18 cellular contexts compared by ENCODE assay signal in genomic region chr21:34875830-34876229, GRCh38.
DNase-seq lines count a peak whose midpoint lies in the region; ATAC-seq, FAIRE-seq and TF ChIP-seq lines count a peak whose summit lies in the region.
"Had no signal": no experiment of that assay in that cellular context is flagged by ENCODE, and none has a peak within 500 bp of the region (broad histone marks: within the 10 kb centered on the region; RNA-seq: fewer than 3 reads in every experiment).

No MANE protein-coding gene starts in this region.

- ATAC-seq in GM21367 (IDR thresholded peaks at IDR 0.05; ENCODE audit: unreplicated experiment) (no peak), heart left ventricle (no peak)

- H3K4me3 Mint-ChIP-seq in astrocyte (ENCODE audit: unreplicated experiment): no peak overlapping the region
- no peak overlapping the region for H3K4me3 Mint-ChIP-seq in mesothelial cell of epicardium
- no peak overlapping the region for H3K4me3 Mint-ChIP-seq in activated CD4-positive, alpha-beta T cell treated with anti-CD3 and anti-CD28 coated beads, Interleukin-2, amount 10 ng/mL, durations not matched to agents 24 days and 14 days
- H3K4me3 Mint-ChIP-seq: activated naive CD8-positive, alpha-beta T cell treated with anti-CD3 and anti-CD28 coated beads for 36 hours; neural crest cell had no signal

- DNase-seq in GM23248 (no peak), astrocyte (ENCODE audit: low read depth) (no peak), mesothelial cell of epicardium (ENCODE audit: low spot score in 2 of 2, unreplicated experiment in 2 of 2) (no peak), activated gamma-delta T cell treated with Interleukin-2 at 50 U/mL for 16 hours (no peak), heart left ventricle (no peak)
- DNase-seq in activated CD4-positive, alpha-beta T cell treated with anti-CD3 and anti-CD28 coated beads, Interleukin-2, amount 10 ng/mL, durations not matched to agents 24 days and 14 days: no peak
- DNase-seq: activated naive CD8-positive, alpha-beta T cell treated with anti-CD3 and anti-CD28 coated beads for 36 hours; activated T-cell treated with anti-CD3 and anti-CD28 coated beads for 4 hours; COR-L47; GOT3; NCI-H1105; NCI-H524 treated with DMSO at 0.1 percent for 48 hours; stimulated activated CD4-positive, alpha-beta T cell treated with anti-CD3 and anti-CD28 coated beads, Interleukin-4, amount 100 ng/mL, for 4 hours had no signal

- H3K27ac Mint-ChIP-seq in astrocyte (ENCODE audit: unreplicated experiment): peak overlapping the region; percentile 21
- H3K27ac Mint-ChIP-seq in mesothelial cell of epicardium: peak overlapping the region; percentile 77
- H3K27ac Mint-ChIP-seq in activated CD4-positive, alpha-beta T cell treated with anti-CD3 and anti-CD28 coated beads, Interleukin-2, amount 10 ng/mL, durations not matched to agents 24 days and 14 days: no peak overlapping the region
- H3K27ac Mint-ChIP-seq: activated naive CD8-positive, alpha-beta T cell treated with anti-CD3 and anti-CD28 coated beads for 36 hours had no signal

- H2AFZ ChIP-seq in GM23248 (no peak overlapping the region), astrocyte (ENCODE audit: low read depth, low read length) (no peak overlapping the region)

- H4K20me1 ChIP-seq in BLaER1: peaks cover 100% of the 10 kb centered on the region
- peaks cover 10% of the 10 kb centered on the region; the same call in 1 of the 2 replicates for H4K20me1 ChIP-seq in GM23248 (ENCODE audit: insufficient read depth)
- peaks cover 81% of the 10 kb centered on the region for H4K20me1 ChIP-seq in astrocyte (ENCODE audit: insufficient read depth, low read length)

- no peak for TF ChIP-seq POLR2A in heart left ventricle (IDR thresholded peaks at IDR 0.05)

- H3K27me3 Mint-ChIP-seq in astrocyte (ENCODE audit: low read depth, unreplicated experiment): no peaks in the 10 kb centered on the region
- H3K27me3 Mint-ChIP-seq in mesothelial cell of epicardium (ENCODE audit: low read depth): no peaks in the 10 kb centered on the region
- H3K27me3 Mint-ChIP-seq in activated CD4-positive, alpha-beta T cell treated with anti-CD3 and anti-CD28 coated beads, Interleukin-2, amount 10 ng/mL, durations not matched to agents 24 days and 14 days: no peaks in the 10 kb centered on the region
- H3K27me3 Mint-ChIP-seq: activated naive CD8-positive, alpha-beta T cell treated with anti-CD3 and anti-CD28 coated beads for 36 hours had no signal

- in situ Hi-C loops in GM23248 (cut with MboI): loop anchor here (25.0 kb wide), 4 partner anchors 336 to 1061 kb away; no protein-coding TSS in a partner anchor

- TF ChIP-seq CTCF in astrocyte (IDR thresholded peaks at IDR 0.05; ENCODE audit: insufficient read depth, low read depth, low read length) (no peak), mesothelial cell of epicardium (IDR thresholded peaks at IDR 0.05; ENCODE audit: unreplicated experiment) (no peak), heart left ventricle (IDR thresholded peaks at IDR 0.05) (no peak)

- H3K4me1 Mint-ChIP-seq in astrocyte (ENCODE audit: low read depth, unreplicated experiment) (peaks cover 30% of the 10 kb centered on the region), mesothelial cell of epicardium (peaks cover 55% of the 10 kb centered on the region)
- H3K4me1 Mint-ChIP-seq in activated CD4-positive, alpha-beta T cell treated with anti-CD3 and anti-CD28 coated beads, Interleukin-2, amount 10 ng/mL, durations not matched to agents 24 days and 14 days: peaks cover 23% of the 10 kb centered on the region
- H3K4me1 Mint-ChIP-seq: neural crest cell had no signal

- H3K36me3 Mint-ChIP-seq in astrocyte (ENCODE audit: low read depth, unreplicated experiment): peaks cover 29% of the 10 kb centered on the region
- peaks cover 17% of the 10 kb centered on the region for H3K36me3 Mint-ChIP-seq in mesothelial cell of epicardium
- peaks cover 62% of the 10 kb centered on the region for H3K36me3 Mint-ChIP-seq in activated CD4-positive, alpha-beta T cell treated with anti-CD3 and anti-CD28 coated beads, Interleukin-2, amount 10 ng/mL, durations not matched to agents 24 days and 14 days (ENCODE audit: low read depth)

- H3K4me1 ChIP-seq in BLaER1: peaks cover 100% of the 10 kb centered on the region
- peaks cover 53% of the 10 kb centered on the region for H3K4me1 ChIP-seq in GM23248 (ENCODE audit: insufficient read depth)
- peaks cover 16% of the 10 kb centered on the region for H3K4me1 ChIP-seq in astrocyte (ENCODE audit: insufficient read depth, low read length)
- H3K4me1 ChIP-seq in heart left ventricle: peaks cover 0 to 24% (median 0%) of the 10 kb centered on the region in 12 donors

- H3K79me2 ChIP-seq in GM23248 (ENCODE audit: insufficient read depth) (peaks cover 100% of the 10 kb centered on the region), astrocyte (ENCODE audit: insufficient read depth, low read length) (peaks cover 98% of the 10 kb centered on the region)

- H3K4me2 ChIP-seq in BLaER1 (peak overlapping the region; percentile 67), GM23248 (ENCODE audit: unreplicated experiment) (no peak overlapping the region), astrocyte (ENCODE audit: low read length) (no peak overlapping the region)

- H3K36me3 ChIP-seq in BLaER1: peaks cover 92% of the 10 kb centered on the region
- peaks cover 86% of the 10 kb centered on the region for H3K36me3 ChIP-seq in GM23248 (ENCODE audit: low read depth)
- H3K36me3 ChIP-seq in astrocyte (ENCODE audit: insufficient read depth, low read length): peaks cover 73% of the 10 kb centered on the region
- peaks cover 0 to 99% (median 23%) of the 10 kb centered on the region in 9 donors for H3K36me3 ChIP-seq in heart left ventricle

- H3K27ac ChIP-seq in BLaER1: no peak overlapping the region
- peak overlapping the region; percentile 59 for H3K27ac ChIP-seq in GM23248
- no peak overlapping the region for H3K27ac ChIP-seq in astrocyte (ENCODE audit: low read depth, low read length)
- no peak overlapping the region for H3K27ac ChIP-seq in heart left ventricle

- no peak overlapping the region for H3K4me3 ChIP-seq in BLaER1
- no peak overlapping the region for H3K4me3 ChIP-seq in GM23248
- no peak overlapping the region for H3K4me3 ChIP-seq in astrocyte (ENCODE audit: insufficient read depth, low read depth, low read length)
- no peak overlapping the region for H3K4me3 ChIP-seq in heart left ventricle

- WGBS in GM23248 (ENCODE audit: low coverage in 1 of 2, low lambda C conversion rate in 2 of 2, missing lambda C conversion rate in 2 of 2), 2 experiments: 97% methylated on average over 6 of the region's 6 CpGs
- WGBS in heart left ventricle, 4 donors: 77 to 82% (median 78%) methylated on average over 6 of the region's 6 CpGs

- H3K9me3 Mint-ChIP-seq in astrocyte (ENCODE audit: unreplicated experiment): no peaks in the 10 kb centered on the region
- no peaks in the 10 kb centered on the region for H3K9me3 Mint-ChIP-seq in mesothelial cell of epicardium
- no peaks in the 10 kb centered on the region for H3K9me3 Mint-ChIP-seq in activated CD4-positive, alpha-beta T cell treated with anti-CD3 and anti-CD28 coated beads, Interleukin-2, amount 10 ng/mL, durations not matched to agents 24 days and 14 days
- H3K9me3 Mint-ChIP-seq: activated naive CD8-positive, alpha-beta T cell treated with anti-CD3 and anti-CD28 coated beads for 36 hours; neural crest cell had no signal

- H3K9ac ChIP-seq in BLaER1 (no peak overlapping the region), GM23248 (no peak overlapping the region), astrocyte (ENCODE audit: low read length) (no peak overlapping the region)
- H3K9ac ChIP-seq: KMS-11 had no signal

- no peaks in the 10 kb centered on the region for H3K9me2 ChIP-seq in GM23248 (ENCODE audit: insufficient read depth)

- no peaks in the 10 kb centered on the region for H3K9me3 ChIP-seq in BLaER1
- no peaks in the 10 kb centered on the region for H3K9me3 ChIP-seq in GM23248 (ENCODE audit: low read depth)
- no peaks in the 10 kb centered on the region for H3K9me3 ChIP-seq in astrocyte (ENCODE audit: insufficient read depth, low read depth, low read length)
- H3K9me3 ChIP-seq in heart left ventricle: no peaks in the 10 kb centered on the region

- FAIRE-seq in astrocyte (lab: Jason Lieb, UNC): no peak
- FAIRE-seq: bronchial epithelial cell had no signal

- H3K27me3 ChIP-seq in BLaER1 (no peaks in the 10 kb centered on the region), GM23248 (replicated peaks; ENCODE audit: insufficient read depth) (no peaks in the 10 kb centered on the region), astrocyte (ENCODE audit: insufficient read depth, low read length) (no peaks in the 10 kb centered on the region), heart left ventricle (peaks cover 0 to 6% (median 0%) of the 10 kb centered on the region in 9 donors)

- H3F3A ChIP-seq in GM23248 (ENCODE audit: insufficient read depth): peaks cover 88% of the 10 kb centered on the region

- intact Hi-C loops in heart left ventricle (cut with DNase I): no loop called here
- intact Hi-C loops in activated CD4-positive, alpha-beta T cell treated with anti-CD3 and anti-CD28 coated beads, Interleukin-2, amount 10 ng/mL, durations not matched to agents 24 days and 14 days (cut with micrococcal nuclease): no loop called here
